ENCODE assay signal across 24 cellular contexts in genomic region chr2:16962459-16962858, GRCh38.
"Had no signal": no experiment of that assay in that cellular context is flagged by ENCODE, and none has a peak within 500 bp of the region (broad histone marks: within the 10 kb centered on the region; RNA-seq: fewer than 3 reads in every experiment).

No MANE protein-coding gene starts in this region.

- H3K27ac Mint-ChIP-seq: activated CD4-positive, alpha-beta T cell treated with anti-CD3 and anti-CD28 coated beads, Interleukin-2, amount 10 ng/mL, durations not matched to agents 7 days and 5 days; activated CD8-positive, alpha-beta memory T cell treated with anti-CD3 and anti-CD28 coated beads, Interleukin-2, amount 10 ng/mL, durations not matched to agents 7 days and 5 days; activated CD8-positive, alpha-beta T cell treated with anti-CD3 and anti-CD28 coated beads for 36 hours; activated naive CD8-positive, alpha-beta T cell; activated T-helper 1 cell treated with anti-CD3 and anti-CD28 coated beads, Interleukin-12 subunit alpha, Interleukin-12 subunit beta, Interleukin-2, Interleukin-4 antibody, amounts not matched to agents 30 ng/mL and 10 ng/mL and 1 ng/mL, durations not matched to agents 14 hours and 24 hours and 36 hours; effector memory CD8-positive, alpha-beta T cell; progenitor cell of endocrine pancreas; type B pancreatic cell had no signal

- H3K4me1 Mint-ChIP-seq: activated CD4-positive, alpha-beta T cell treated with anti-CD3 and anti-CD28 coated beads, Interleukin-2, amount 10 ng/mL, durations not matched to agents 7 days and 5 days; activated CD8-positive, alpha-beta memory T cell treated with anti-CD3 and anti-CD28 coated beads, Interleukin-2, amount 10 ng/mL, durations not matched to agents 7 days and 5 days had no signal

- H3K27me3 Mint-ChIP-seq: activated CD4-positive, alpha-beta T cell treated with anti-CD3 and anti-CD28 coated beads, Interleukin-2, amount 10 ng/mL, durations not matched to agents 7 days and 5 days; activated CD8-positive, alpha-beta memory T cell treated with anti-CD3 and anti-CD28 coated beads, Interleukin-2, amount 10 ng/mL, durations not matched to agents 7 days and 5 days; activated CD8-positive, alpha-beta T cell treated with anti-CD3 and anti-CD28 coated beads for 36 hours; activated naive CD8-positive, alpha-beta T cell; effector memory CD8-positive, alpha-beta T cell; naive B cell; progenitor cell of endocrine pancreas; type B pancreatic cell had no signal

- H3K27ac ChIP-seq: adrenal gland, colonic mucosa, dorsolateral prefrontal cortex, esophagus muscularis mucosa, testis, WERI-Rb-1 had no signal

- DNase-seq: activated CD4-positive, alpha-beta T cell treated with anti-CD3 and anti-CD28 coated beads, Interleukin-2, amount 10 ng/mL, durations not matched to agents 7 days and 5 days; activated CD4-positive, CD25-positive, alpha-beta regulatory T cell treated with anti-CD3 and anti-CD28 coated beads, Interleukin-2, amount 50 U/mL, for 72 hours; activated CD8-positive, alpha-beta memory T cell treated with anti-CD3 and anti-CD28 coated beads, Interleukin-2, amount 10 ng/mL, durations not matched to agents 7 days and 5 days; activated CD8-positive, alpha-beta T cell treated with anti-CD3 and anti-CD28 coated beads for 36 hours; activated gamma-delta T cell treated with Interleukin-2 at 50 U/mL for 16 hours; activated T-cell treated with anti-CD3 and anti-CD28 coated beads for 4 hours; adrenal gland; colonic mucosa; dorsolateral prefrontal cortex; effector memory CD8-positive, alpha-beta T cell; glutamatergic neuron; hypothalamus; naive B cell; stimulated activated CD4-positive, alpha-beta T cell treated with anti-CD3 and anti-CD28 coated beads, Interleukin-2, amount 100 ng/mL, for 48 hours; stimulated activated CD8-positive, alpha-beta memory T cell treated with anti-CD3 and anti-CD28 coated beads, Interleukin-4, amount 100 ng/mL, for 48 hours; stimulated activated naive CD4-positive, alpha-beta T cell; T-helper 1 cell; testis; WERI-Rb-1 had no signal

- H3K4me1 ChIP-seq: adrenal gland, colonic mucosa, esophagus muscularis mucosa, testis had no signal

- H3K4me3 ChIP-seq: adrenal gland, colonic mucosa, dorsolateral prefrontal cortex, esophagus muscularis mucosa, testis had no signal

- H3K36me3 ChIP-seq: adrenal gland, colonic mucosa, esophagus muscularis mucosa, WERI-Rb-1 had no signal

- H3K27me3 ChIP-seq: adrenal gland, colonic mucosa, dorsolateral prefrontal cortex, esophagus muscularis mucosa, testis had no signal

- H3K36me3 Mint-ChIP-seq: activated CD8-positive, alpha-beta memory T cell treated with anti-CD3 and anti-CD28 coated beads, Interleukin-2, amount 10 ng/mL, durations not matched to agents 7 days and 5 days; activated naive CD8-positive, alpha-beta T cell; naive B cell; type B pancreatic cell had no signal

- ATAC-seq: activated CD8-positive, alpha-beta memory T cell treated with anti-CD3 and anti-CD28 coated beads, Interleukin-2, amount 10 ng/mL, durations not matched to agents 7 days and 5 days; activated CD8-positive, alpha-beta T cell treated with anti-CD3 and anti-CD28 coated beads for 36 hours; effector memory CD8-positive, alpha-beta T cell had no signal

- H3K9me3 ChIP-seq: adrenal gland, colonic mucosa, esophagus muscularis mucosa, testis had no signal

- H3K4me3 Mint-ChIP-seq: activated CD4-positive, alpha-beta T cell treated with anti-CD3 and anti-CD28 coated beads, Interleukin-2, amount 10 ng/mL, durations not matched to agents 7 days and 5 days; activated CD8-positive, alpha-beta memory T cell treated with anti-CD3 and anti-CD28 coated beads, Interleukin-2, amount 10 ng/mL, durations not matched to agents 7 days and 5 days; activated CD8-positive, alpha-beta T cell treated with anti-CD3 and anti-CD28 coated beads for 36 hours; activated naive CD8-positive, alpha-beta T cell; activated T-helper 1 cell treated with anti-CD3 and anti-CD28 coated beads, Interleukin-12 subunit alpha, Interleukin-12 subunit beta, Interleukin-2, Interleukin-4 antibody, amounts not matched to agents 30 ng/mL and 10 ng/mL and 1 ng/mL, durations not matched to agents 14 hours and 24 hours and 36 hours; effector memory CD8-positive, alpha-beta T cell; naive B cell; type B pancreatic cell had no signal

- H3K9me3 Mint-ChIP-seq: activated CD4-positive, alpha-beta T cell treated with anti-CD3 and anti-CD28 coated beads, Interleukin-2, amount 10 ng/mL, durations not matched to agents 7 days and 5 days; activated CD8-positive, alpha-beta T cell treated with anti-CD3 and anti-CD28 coated beads for 36 hours; activated T-helper 1 cell treated with anti-CD3 and anti-CD28 coated beads, Interleukin-12 subunit alpha, Interleukin-12 subunit beta, Interleukin-2, Interleukin-4 antibody, amounts not matched to agents 30 ng/mL and 10 ng/mL and 1 ng/mL, durations not matched to agents 14 hours and 24 hours and 36 hours; naive B cell; type B pancreatic cell had no signal
